ENCODE assay signal across 12 cellular contexts in the genomic region with DNA sequence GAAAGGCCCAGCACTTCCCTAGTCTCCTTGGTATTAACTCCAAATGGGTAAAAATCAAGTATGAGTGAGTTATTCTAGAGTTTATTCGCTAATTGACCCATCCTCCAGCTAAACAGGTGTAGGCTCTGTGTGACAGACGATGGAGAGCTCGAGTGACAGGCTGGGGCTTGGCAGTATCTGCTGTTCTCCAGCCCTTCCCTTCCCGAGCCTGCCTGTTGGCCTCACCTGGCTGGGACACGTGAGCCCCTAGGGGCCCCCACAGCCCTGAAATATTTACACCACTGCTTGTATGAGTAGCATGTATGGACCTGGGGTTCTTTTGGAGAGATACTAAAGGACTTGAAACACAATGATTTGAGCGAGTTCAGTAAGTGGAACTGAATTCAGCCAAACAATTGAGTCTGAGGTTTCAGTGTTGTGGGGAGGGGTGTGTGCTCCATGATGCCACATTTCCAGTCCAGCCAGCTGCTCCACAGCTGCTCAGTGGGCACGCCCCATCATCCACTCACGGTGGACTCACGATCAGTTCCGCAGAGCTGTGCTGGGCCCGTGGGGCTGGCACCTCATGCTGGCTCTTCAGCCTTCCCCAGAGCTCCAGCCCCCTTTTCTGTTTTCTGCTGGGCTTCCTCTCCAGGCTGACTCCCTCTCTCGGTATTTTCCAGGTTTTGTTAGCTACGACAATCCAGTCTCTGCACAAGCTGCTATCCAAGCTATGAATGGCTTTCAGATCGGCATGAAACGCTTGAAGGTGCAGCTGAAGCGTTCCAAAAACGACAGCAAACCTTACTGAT.
A peak's percentile ranks its signal among the peaks of the same experiment; 100 is the strongest.
DNase-seq lines count a peak whose midpoint lies in the region; ATAC-seq and TF ChIP-seq lines count a peak whose summit lies in the region.
"Had no signal": no experiment of that assay in that cellular context is flagged by ENCODE, and none has a peak within 500 bp of the region (broad histone marks: within the 10 kb centered on the region; RNA-seq: fewer than 3 reads in every experiment).

No MANE protein-coding gene starts in this region.

- TF ChIP-seq CTCF in brain (conservative IDR thresholded peaks at IDR 0.05) (no peak), upper lobe of right lung (IDR thresholded peaks at IDR 0.05) (no peak)

- ATAC-seq in activated T-cell treated with anti-CD3 and anti-CD28 coated beads, Interleukin-2, amount 50 U/mL, for 72 hours (replicated peaks in 1 of 2) = no peak
- ATAC-seq in upper lobe of right lung = peak; percentile 44
- no peak for ATAC-seq in GM19455 (IDR thresholded peaks at IDR 0.05; ENCODE audit: unreplicated experiment)
- no peak for ATAC-seq in GM19023 (IDR thresholded peaks at IDR 0.05; ENCODE audit: unreplicated experiment)

- H3K9me3 ChIP-seq in mesenchymal stem cell (ENCODE audit: control insufficient read depth, low read length) (no peaks in the 10 kb centered on the region), upper lobe of right lung (no peaks in the 10 kb centered on the region)

- no peaks in the 10 kb centered on the region for H3K9me3 Mint-ChIP-seq in activated T-cell treated with anti-CD3 and anti-CD28 coated beads, Interleukin-2, amount 50 U/mL, for 72 hours
- no peaks in the 10 kb centered on the region for H3K9me3 Mint-ChIP-seq in brain
- H3K9me3 Mint-ChIP-seq: activated T-helper 1 cell treated with anti-CD3 and anti-CD28 coated beads, Interleukin-12 subunit alpha, Interleukin-12 subunit beta, Interleukin-2, Interleukin-4 antibody, amounts not matched to agents 30 ng/mL and 10 ng/mL and 1 ng/mL, durations not matched to agents 14 hours and 24 hours and 36 hours had no signal

- H3K4me1 Mint-ChIP-seq in activated T-cell treated with anti-CD3 and anti-CD28 coated beads, Interleukin-2, amount 50 U/mL, for 72 hours (ENCODE audit: low read depth) = peaks cover 24% of the 10 kb centered on the region
- H3K4me1 Mint-ChIP-seq in brain = peaks cover 74% of the 10 kb centered on the region

- H3K27me3 Mint-ChIP-seq in activated T-cell treated with anti-CD3 and anti-CD28 coated beads, Interleukin-2, amount 50 U/mL, for 72 hours (ENCODE audit: low read depth) = no peaks in the 10 kb centered on the region
- no peaks in the 10 kb centered on the region for H3K27me3 Mint-ChIP-seq in brain

- intact Hi-C loops in upper lobe of right lung (cut with DNase I) = no loop called here

- no peaks in the 10 kb centered on the region for H3K79me1 ChIP-seq in mesenchymal stem cell (replicated peaks; ENCODE audit: low read length, poor library complexity, severe bottlenecking)

- no peak overlapping the region for H2AFZ ChIP-seq in mesenchymal stem cell (ENCODE audit: low read depth, low read length)

- no peak for DNase-seq in activated T-cell treated with anti-CD3 and anti-CD28 coated beads, Interleukin-2, amount 50 U/mL, for 72 hours
- no peak for DNase-seq in activated T-cell treated with anti-CD3 and anti-CD28 coated beads for 4 hours
- no peak for DNase-seq in mesenchymal stem cell
- DNase-seq in upper lobe of right lung = no peak
- DNase-seq in NCI-H2171 treated with DMSO at 0.1 percent for 48 hours (lab: John Stamatoyannopoulos, UW) = no peak
- DNase-seq: KBM-7, retina had no signal

- H3K4me3 Mint-ChIP-seq in activated T-cell treated with anti-CD3 and anti-CD28 coated beads, Interleukin-2, amount 50 U/mL, for 72 hours = no peak overlapping the region
- H3K4me3 Mint-ChIP-seq in brain = peak overlapping the region in 1 of 5 experiments; percentile 24
- H3K4me3 Mint-ChIP-seq: activated T-helper 1 cell treated with anti-CD3 and anti-CD28 coated beads, Interleukin-12 subunit alpha, Interleukin-12 subunit beta, Interleukin-2, Interleukin-4 antibody, amounts not matched to agents 30 ng/mL and 10 ng/mL and 1 ng/mL, durations not matched to agents 14 hours and 24 hours and 36 hours had no signal

- H3K4ac ChIP-seq in mesenchymal stem cell (ENCODE audit: low read depth in 1 of 2, low read length in 2 of 2) = no peak overlapping the region

- no peak overlapping the region for H2BK120ac ChIP-seq in mesenchymal stem cell (ENCODE audit: low read depth, low read length)

- no peak overlapping the region for H2BK12ac ChIP-seq in mesenchymal stem cell (ENCODE audit: low read length in 2 of 2)

- H3K4me1 ChIP-seq in mesenchymal stem cell (ENCODE audit: control insufficient read depth, insufficient read depth, low read depth, low read length) (no peaks in the 10 kb centered on the region), upper lobe of right lung (peaks cover 18% of the 10 kb centered on the region)

- H4K91ac ChIP-seq in mesenchymal stem cell (ENCODE audit: low read length) = no peak overlapping the region

- H2AK5ac ChIP-seq in mesenchymal stem cell (ENCODE audit: low read length, severe bottlenecking) = no peak overlapping the region

- peaks cover 22 to 34% of the 10 kb centered on the region in 2 experiments for H3K36me3 ChIP-seq in mesenchymal stem cell (ENCODE audit: control insufficient read depth in 1 of 2, insufficient read depth in 2 of 2, low read depth in 1 of 2, low read length in 2 of 2)
- peaks cover 86% of the 10 kb centered on the region for H3K36me3 ChIP-seq in upper lobe of right lung

- H3K36me3 Mint-ChIP-seq in activated T-cell treated with anti-CD3 and anti-CD28 coated beads, Interleukin-2, amount 50 U/mL, for 72 hours (ENCODE audit: insufficient read depth in 2 of 2) = peaks cover 19 to 29% of the 10 kb centered on the region in 2 donors
- H3K36me3 Mint-ChIP-seq in brain = peaks cover 80% of the 10 kb centered on the region

- no peak overlapping the region for H3K14ac ChIP-seq in mesenchymal stem cell (ENCODE audit: low read length in 2 of 2)

- no peak overlapping the region for H2BK15ac ChIP-seq in mesenchymal stem cell (ENCODE audit: low read depth, poor library complexity, severe bottlenecking)

- no peak overlapping the region for H3K18ac ChIP-seq in mesenchymal stem cell (ENCODE audit: low read depth in 1 of 2, low read length in 2 of 2)

- 91% methylated on average over 15 of the region's 17 CpGs for WGBS in mesenchymal stem cell

- H3K4me2 ChIP-seq in mesenchymal stem cell (ENCODE audit: low read length, poor library complexity, severe bottlenecking) = no peak overlapping the region

- H3K27ac ChIP-seq in mesenchymal stem cell (ENCODE audit: low read length, poor library complexity, severe bottlenecking) (no peak overlapping the region), upper lobe of right lung (no peak overlapping the region)
- H3K27ac ChIP-seq: RWPE1 had no signal

- H4K8ac ChIP-seq in mesenchymal stem cell (ENCODE audit: low read length) = no peak overlapping the region

- H3K27ac Mint-ChIP-seq in activated T-cell treated with anti-CD3 and anti-CD28 coated beads, Interleukin-2, amount 50 U/mL, for 72 hours = peak overlapping the region; percentile 81
- peak overlapping the region; percentile 9 to 90 (median 73) for H3K27ac Mint-ChIP-seq in brain

- peak overlapping the region; percentile 7 for H3K9ac ChIP-seq in mesenchymal stem cell (ENCODE audit: low read length)

- H3K27me3 ChIP-seq in mesenchymal stem cell (ENCODE audit: control insufficient read depth in 1 of 2, insufficient read depth in 1 of 2, low read length in 2 of 2) = no peaks in the 10 kb centered on the region
- no peaks in the 10 kb centered on the region for H3K27me3 ChIP-seq in upper lobe of right lung

- H3K4me3 ChIP-seq in mesenchymal stem cell (ENCODE audit: insufficient read depth in 1 of 2, low read depth in 1 of 2, low read length in 2 of 2) = no peak overlapping the region
- H3K4me3 ChIP-seq in upper lobe of right lung = no peak overlapping the region

- H3K23ac ChIP-seq in mesenchymal stem cell (ENCODE audit: low read length in 2 of 2) = no peak overlapping the region

- H2BK5ac ChIP-seq in mesenchymal stem cell (ENCODE audit: low read depth, low read length, poor library complexity, severe bottlenecking) = no peak overlapping the region
